17 cellular contexts compared by ENCODE assay signal in genomic region chr16:13306153-13306552, GRCh38.
"Had no signal": no experiment of that assay in that cellular context is flagged by ENCODE, and none has a peak within 500 bp of the region (broad histone marks: within the 10 kb centered on the region; RNA-seq: fewer than 3 reads in every experiment).

No MANE protein-coding gene starts in this region.

- DNase-seq: colonic mucosa; dermis blood vessel endothelial cell; esophagus squamous epithelium; immature natural killer cell; kidney; left colon; left ventricle myocardium superior; mucosa of descending colon; natural killer cell; posterior cingulate gyrus; right cardiac atrium; stimulated activated CD4-positive, alpha-beta T cell treated with anti-CD3 and anti-CD28 coated beads, Interleukin-4, amount 100 ng/mL, for 1 hour; stimulated activated CD8-positive, alpha-beta memory T cell treated with anti-CD3 and anti-CD28 coated beads, Interleukin-4, amount 100 ng/mL, for 48 hours; stimulated activated naive CD8-positive, alpha-beta T cell treated with anti-CD3 and anti-CD28 coated beads, Interleukin-15, Interleukin-2, amounts not matched to agents 100 U/mL and 50 U/mL, for 24 hours; thyroid gland; upper lobe of left lung had no signal

- H3K27me3 ChIP-seq: colonic mucosa, esophagus squamous epithelium, suprapubic skin, thyroid gland, upper lobe of left lung had no signal

- H3K27ac ChIP-seq: colonic mucosa, esophagus squamous epithelium, suprapubic skin, thyroid gland, upper lobe of left lung had no signal

- H3K9me3 ChIP-seq: colonic mucosa, esophagus squamous epithelium, suprapubic skin, thyroid gland, upper lobe of left lung had no signal

- H3K4me3 ChIP-seq: colonic mucosa, esophagus squamous epithelium, mucosa of descending colon, suprapubic skin, thyroid gland, upper lobe of left lung had no signal

- H3K36me3 ChIP-seq: colonic mucosa, esophagus squamous epithelium, suprapubic skin, thyroid gland, upper lobe of left lung had no signal

- H3K4me1 ChIP-seq: colonic mucosa, esophagus squamous epithelium, suprapubic skin, thyroid gland, upper lobe of left lung had no signal
